ENCODE assay signal across 8 cellular contexts in genomic region chr3:39405687-39406367, GRCh38. TPM values are rescaled to one million over a fixed set of nuclear protein-coding genes. Genes with fewer than 3 reads are reported as not detected.
DNase-seq lines count a peak whose midpoint lies in the region; ATAC-seq and TF ChIP-seq lines count a peak whose summit lies in the region.

No MANE protein-coding gene starts in this region.

- no peaks in the 10 kb centered on the region for H3K9me3 Mint-ChIP-seq in T-helper 2 cell treated with Interferon-gamma antibody and Interleukin-4, amounts not matched to agents 5 μg/mL and 100 μg/mL, for 36 hours

- peak overlapping the region; percentile 90 for H3K4me3 Mint-ChIP-seq in T-helper 2 cell treated with Interferon-gamma antibody and Interleukin-4, amounts not matched to agents 5 μg/mL and 100 μg/mL, for 36 hours

- peaks cover 34% of the 10 kb centered on the region for H3K4me1 Mint-ChIP-seq in T-helper 2 cell treated with Interferon-gamma antibody and Interleukin-4, amounts not matched to agents 5 μg/mL and 100 μg/mL, for 36 hours (ENCODE audit: low read depth)

- H3K27ac Mint-ChIP-seq in T-helper 2 cell treated with Interferon-gamma antibody and Interleukin-4, amounts not matched to agents 5 μg/mL and 100 μg/mL, for 36 hours: peak overlapping the region; percentile 97

- peak overlapping the region; percentile 99 for H3K4me3 ChIP-seq in adipocyte (ENCODE audit: low read length)
- peak overlapping the region; percentile 69 for H3K4me3 ChIP-seq in kidney epithelial cell (ENCODE audit: low read depth, low read length)

- H3K27ac ChIP-seq in substantia nigra (ENCODE audit: low read depth, low read length, poor library complexity, severe bottlenecking): peak overlapping the region; percentile 82

- H3K27me3 Mint-ChIP-seq in T-helper 2 cell treated with Interferon-gamma antibody and Interleukin-4, amounts not matched to agents 5 μg/mL and 100 μg/mL, for 36 hours (ENCODE audit: low read depth): no peaks in the 10 kb centered on the region

- H3K36me3 ChIP-seq in adipocyte (ENCODE audit: control insufficient read depth, insufficient read depth, low read length, severe bottlenecking) (peaks cover 31% of the 10 kb centered on the region), kidney epithelial cell (ENCODE audit: control insufficient read depth, insufficient read depth, low read length) (no peaks in the 10 kb centered on the region)

- peaks cover 60% of the 10 kb centered on the region for H3K36me3 Mint-ChIP-seq in T-helper 2 cell treated with Interferon-gamma antibody and Interleukin-4, amounts not matched to agents 5 μg/mL and 100 μg/mL, for 36 hours (ENCODE audit: low read depth)

- no peak for DNase-seq in T-helper 2 cell treated with Interferon-gamma antibody and Interleukin-4, amounts not matched to agents 5 μg/mL and 100 μg/mL, for 36 hours (ENCODE audit: low spot score)
- DNase-seq in T-helper 2 cell: no peak
- no peak for DNase-seq in adipocyte (ENCODE audit: low read depth)
- DNase-seq in kidney epithelial cell (ENCODE audit: low read depth): no peak
- no peak for DNase-seq in substantia nigra (lab: John Stamatoyannopoulos, UW)
- DNase-seq in occipital lobe (lab: John Stamatoyannopoulos, UW): no peak
- DNase-seq in NCI-H2227 (lab: John Stamatoyannopoulos, UW; ENCODE audit: unreplicated experiment): no peak

- peaks cover 29% of the 10 kb centered on the region for H3K4me1 ChIP-seq in adipocyte (ENCODE audit: control insufficient read depth, insufficient read depth, low read length)

- H3K9ac ChIP-seq in adipocyte (ENCODE audit: low read length): peak overlapping the region; percentile 100

- H3K9me3 ChIP-seq in adipocyte (ENCODE audit: control insufficient read depth, low read length): no peaks in the 10 kb centered on the region

- no peak for ATAC-seq in GM21529 (IDR thresholded peaks at IDR 0.05; ENCODE audit: unreplicated experiment)

- H3K27me3 ChIP-seq in adipocyte (replicated peaks; ENCODE audit: control insufficient read depth, insufficient read depth, low read length): no peaks in the 10 kb centered on the region
- H3K27me3 ChIP-seq in kidney epithelial cell (ENCODE audit: control insufficient read depth, insufficient read depth, low read length): no peaks in the 10 kb centered on the region

- no peak for TF ChIP-seq CTCF in kidney epithelial cell (IDR thresholded peaks at IDR 0.05; ENCODE audit: insufficient read depth, low read length, poor library complexity, severe bottlenecking)

RNA-seq across cellular contexts. Expression of gene RPSA, which starts 0.7 kb away (rescaled TPM):
- total RNA-seq in kidney epithelial cell (2,479 and 2,486 TPM in 2 replicates), occipital lobe (1,286 TPM)

RNA-seq across cellular contexts. Expression of gene SLC25A38, which starts 22.7 kb away (rescaled TPM):
- total RNA-seq in kidney epithelial cell (30.8 and 50.2 TPM in 2 replicates), occipital lobe (12.2 TPM)
